Comparison of ENCODE assay signal across 8 cellular contexts in the genomic region with DNA sequence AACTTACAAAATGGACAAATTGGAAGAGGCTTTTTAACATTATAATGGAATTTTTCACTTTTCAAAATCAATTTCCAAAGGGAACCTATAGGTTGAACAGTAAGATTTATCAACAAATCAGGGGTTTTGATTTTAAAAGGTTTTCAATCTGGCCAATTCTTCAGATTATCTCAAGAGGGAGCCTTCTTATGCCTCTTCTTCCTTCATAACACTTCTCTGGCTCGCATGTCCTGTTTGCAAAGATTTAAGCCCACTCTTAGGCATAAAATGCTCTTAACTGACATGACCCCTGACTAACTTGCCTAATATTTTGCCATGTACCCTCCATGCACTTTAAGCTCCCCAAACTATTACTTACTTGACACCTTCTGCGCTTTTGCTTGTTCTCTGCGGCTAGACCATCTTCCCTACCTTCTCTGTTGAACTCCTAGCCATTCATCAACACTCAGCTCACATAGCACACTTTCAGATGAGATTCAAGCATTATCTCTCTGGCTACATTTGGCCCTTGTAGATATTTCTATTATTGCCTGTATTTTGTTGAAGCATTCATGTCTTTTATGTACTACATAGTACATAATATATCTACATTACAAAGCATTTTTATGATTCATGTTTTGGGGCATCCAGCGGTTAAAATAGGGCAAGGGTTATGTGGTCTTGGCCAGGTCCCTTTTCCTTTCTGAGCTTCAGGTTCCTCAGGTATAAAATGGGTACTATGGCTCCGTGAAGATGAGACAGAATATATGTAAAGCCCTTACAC. TPM values are rescaled to one million over a fixed set of nuclear protein-coding genes. Genes with fewer than 3 reads are reported as not detected.
DNase-seq lines count a peak whose midpoint lies in the region; ATAC-seq, FAIRE-seq and TF ChIP-seq lines count a peak whose summit lies in the region.

No MANE protein-coding gene starts in this region.

- H2BK12ac ChIP-seq in H1 (ENCODE audit: low read depth, low read length) = no peak overlapping the region; the same call in 1 of the 2 replicates

- peaks cover 0 to 14% (median 0%) of the 10 kb centered on the region in 4 experiments; a peak in 1 of 8 replicates for H3K36me3 ChIP-seq in H1 (ENCODE audit: control insufficient read depth in 2 of 4, insufficient read depth in 4 of 4, low read length in 3 of 4)

- H3K4me1 ChIP-seq in H1 (replicated peaks in 1 of 4; ENCODE audit: control insufficient read depth in 3 of 4, insufficient read depth in 4 of 4, low read length in 3 of 4) = peaks cover 0 to 4% (median 2%) of the 10 kb centered on the region in 4 experiments; a peak in 2 of 7 replicates

- no peak overlapping the region for H3K23ac ChIP-seq in H1 (ENCODE audit: insufficient read length)

- H2BK120ac ChIP-seq in H1 (replicated peaks; ENCODE audit: low read depth, low read length) = no peak overlapping the region

- H3K27ac Mint-ChIP-seq in nephron progenitor cell = peak overlapping the region; percentile 100

- no peak overlapping the region for H4K8ac ChIP-seq in H1 (ENCODE audit: extremely low read depth, insufficient read depth, low read length)

- TF ChIP-seq RAD21 in H1 (IDR thresholded peaks at IDR 0.05 in 1 of 2, conservative IDR thresholded peaks at IDR 0.05 in 1 of 2; ENCODE audit: low read depth in 2 of 2, low read length in 2 of 2) = no peak

- no peak for TF ChIP-seq POLR2A in H1 (IDR thresholded peaks at IDR 0.05; ENCODE audit: control extremely low read depth in 1 of 2, low read depth in 2 of 2, low read length in 2 of 2)

- H2BK5ac ChIP-seq in H1 (ENCODE audit: low read depth, low read length) = peak overlapping the region; percentile 98; the same call in 1 of the 2 replicates

- H3K27me3 ChIP-seq in H1 (replicated peaks in 1 of 4; ENCODE audit: control insufficient read depth in 3 of 4, extremely low read depth in 1 of 4, insufficient read depth in 3 of 4, low read length in 3 of 4) = no peaks in the 10 kb centered on the region

- no peaks in the 10 kb centered on the region for H3K9me3 Mint-ChIP-seq in nephron progenitor cell

- no peak overlapping the region for H4K91ac ChIP-seq in H1 (replicated peaks; ENCODE audit: insufficient read length, low read length)

- H3K79me2 ChIP-seq in H1 (ENCODE audit: control insufficient read depth in 1 of 2, insufficient read depth in 2 of 2, low read length in 2 of 2) = peaks cover 22 to 35% of the 10 kb centered on the region in 2 experiments

- H4K5ac ChIP-seq in H1 (ENCODE audit: insufficient read length, low read depth, low read length) = peak overlapping the region; percentile 24

- no peak for TF ChIP-seq EP300 in H1 (IDR thresholded peaks at IDR 0.05; ENCODE audit: borderline replicate concordance in 1 of 2, low read depth in 2 of 2, low read length in 2 of 2)

- CTCF ChIA-PET in H1 (lab: Charles Lee; ENCODE audit: partially characterized antibody) = interaction anchor here (0.6 to 1.2 kb wide), 4 partner anchors 10 to 208 kb away, joined by 3 to 5 read pairs (median 4); no protein-coding TSS in a partner anchor

- H3K27me3 Mint-ChIP-seq in nephron progenitor cell (ENCODE audit: low read depth, poor library complexity) = no peaks in the 10 kb centered on the region

- H3K4ac ChIP-seq in H1 (replicated peaks; ENCODE audit: insufficient read length, low read depth, low read length) = no peak overlapping the region

- H4K20me1 ChIP-seq in H1 (replicated peaks in 1 of 2; ENCODE audit: control insufficient read depth in 1 of 2, insufficient read depth in 2 of 2, low read length in 2 of 2) = peaks cover 6 to 7% of the 10 kb centered on the region in 2 experiments

- H3K4me2 ChIP-seq in H1 (ENCODE audit: insufficient read depth in 1 of 2, low read depth in 2 of 2, low read length in 2 of 2) = peak overlapping the region; percentile 60 to 75

- POLR2A ChIA-PET in H1 (lab: Charles Lee; ENCODE audit: partially characterized antibody) = interaction anchor here (0.6 to 1.5 kb wide), 17 partner anchors 8 to 214 kb away, joined by 3 to 7 read pairs (median 4); partner anchors contain the start of genes BBS4 and HIGD2B

- no peak for FAIRE-seq in H1 (lab: Jason Lieb, UNC)

- peak overlapping the region; percentile 97 for H3K27ac ChIP-seq in H1 (ENCODE audit: low read depth, low read length)

- DNase-seq in NCI-H1092 treated with DMSO at 0.1 percent for 48 hours (lab: John Stamatoyannopoulos, UW) = peak; percentile 37
- DNase-seq in NCI-H1092 (lab: John Stamatoyannopoulos, UW) = no peak
- peak; percentile 62 for DNase-seq in RKO (ENCODE audit: low spot score)
- DNase-seq in H1 (ENCODE audit: low read depth in 1 of 2, low spot score in 2 of 2) = no peak
- no peak for DNase-seq in nephron progenitor cell
- no peak for DNase-seq in NCI-H1436 (lab: John Stamatoyannopoulos, UW)
- no peak for DNase-seq in effector CD8-positive, alpha-beta T cell (lab: John Stamatoyannopoulos, UW)

- H3K18ac ChIP-seq in H1 (ENCODE audit: extremely low read depth, low read length) = no peak overlapping the region

- no peak for TF ChIP-seq CTCF in H1 (IDR thresholded peaks at IDR 0.05; ENCODE audit: control extremely low read depth in 1 of 3, insufficient read depth in 1 of 3, low read depth in 1 of 3, low read length in 3 of 3)
- no peak for TF ChIP-seq CTCF in nephron progenitor cell (IDR thresholded peaks at IDR 0.05)

- peak overlapping the region; percentile 96 for H2AFZ ChIP-seq in H1 (ENCODE audit: low read length)

- H3K4me1 Mint-ChIP-seq in nephron progenitor cell = peaks cover 41% of the 10 kb centered on the region

- H3K56ac ChIP-seq in H1 (replicated peaks; ENCODE audit: insufficient read length, low read depth, low read length) = no peak overlapping the region

- no peak overlapping the region for H2BK15ac ChIP-seq in H1 (ENCODE audit: low read length)

- ATAC-seq in GM18498 (IDR thresholded peaks at IDR 0.05; ENCODE audit: unreplicated experiment) = no peak

- peaks cover 38% of the 10 kb centered on the region for H3K36me3 Mint-ChIP-seq in nephron progenitor cell (ENCODE audit: low read depth)

- WGBS in H1 (ENCODE audit: extremely low coverage in 1 of 2, insufficient coverage in 1 of 2, insufficient read length in 1 of 2, insufficient replicate concordance in 2 of 2, low coverage in 1 of 2, low lambda C conversion rate in 2 of 2, missing lambda C conversion rate in 1 of 2), 2 experiments = 58% methylated on average over 5 of the region's 5 CpGs; no CpG with 5 or more reads in 1 of the 2 experiments

- H2AK5ac ChIP-seq in H1 (ENCODE audit: low read depth, low read length) = no peak overlapping the region

- H3K14ac ChIP-seq in H1 (ENCODE audit: insufficient read length) = no peak overlapping the region

- peak overlapping the region; percentile 67 to 98 (median 96); a peak in 6 of 7 replicates for H3K9ac ChIP-seq in H1 (replicated peaks in 1 of 4; ENCODE audit: extremely low read depth in 1 of 4, low read depth in 3 of 4, low read length in 3 of 4)

- H3K23me2 ChIP-seq in H1 (ENCODE audit: low read depth, low read length) = peaks cover 3% of the 10 kb centered on the region

- H3K4me3 ChIP-seq in H1 (ENCODE audit: extremely low read depth in 1 of 4, insufficient read depth in 2 of 4, low read depth in 3 of 4, low read length in 4 of 4) = peak overlapping the region; percentile 77 to 97 (median 90)

- H3K9me3 ChIP-seq in H1 (ENCODE audit: insufficient read depth in 2 of 2, low read depth in 1 of 2, low read length in 1 of 2) = no peaks in the 10 kb centered on the region

- H2BK20ac ChIP-seq in H1 (ENCODE audit: low read length) = no peak overlapping the region

- H3K79me1 ChIP-seq in H1 (ENCODE audit: low read depth, low read length) = no peaks in the 10 kb centered on the region

- peak overlapping the region; percentile 98 for H3K4me3 Mint-ChIP-seq in nephron progenitor cell

TF ChIP-seq in H1, 55 proteins besides CTCF, POLR2A, EP300 and RAD21 (continues in another document):
- TF ChIP-seq KDM1A (IDR thresholded peaks at IDR 0.05; ENCODE audit: borderline replicate concordance, low read length) = no peak
- no peak for TF ChIP-seq TAF1 (IDR thresholded peaks at IDR 0.05; ENCODE audit: low read depth, low read length)
- TF ChIP-seq CTBP2 (IDR thresholded peaks at IDR 0.05; ENCODE audit: borderline replicate concordance, insufficient read depth, insufficient read length, low read length) = no peak
- no peak for TF ChIP-seq CBX8 (IDR thresholded peaks at IDR 0.05; ENCODE audit: borderline replicate concordance, low read depth, low read length)
- no peak for TF ChIP-seq PHF8 (conservative IDR thresholded peaks at IDR 0.05; ENCODE audit: low read depth, low read length)
- no peak for TF ChIP-seq SP4 (IDR thresholded peaks at IDR 0.05; ENCODE audit: low read length)
- no peak for TF ChIP-seq FOSL1 (IDR thresholded peaks at IDR 0.05; ENCODE audit: insufficient read depth, low read depth, low read length)
- no peak for TF ChIP-seq JUN (IDR thresholded peaks at IDR 0.05; ENCODE audit: low read depth, low read length)
- no peak for TF ChIP-seq NRF1 (IDR thresholded peaks at IDR 0.05; ENCODE audit: low read depth, low read length)
- no peak for TF ChIP-seq MAFK (IDR thresholded peaks at IDR 0.05; ENCODE audit: low read depth, low read length)
- TF ChIP-seq CEBPB (IDR thresholded peaks at IDR 0.05; ENCODE audit: low read depth, low read length) = no peak
- no peak for TF ChIP-seq USF2 (IDR thresholded peaks at IDR 0.05; ENCODE audit: low read length)
- no peak for TF ChIP-seq JUND (IDR thresholded peaks at IDR 0.05; ENCODE audit: low read length)
- TF ChIP-seq POLR2AphosphoS5 (IDR thresholded peaks at IDR 0.05; ENCODE audit: low read depth, low read length) = no peak
- no peak for TF ChIP-seq GABPA (IDR thresholded peaks at IDR 0.05; ENCODE audit: borderline replicate concordance, insufficient read depth, low read length)
- no peak for TF ChIP-seq TEAD4 (IDR thresholded peaks at IDR 0.05; ENCODE audit: low read depth, low read length)

RNA-seq across cellular contexts. Expression of gene ARIH1, which starts 1.0 kb away (rescaled TPM):
- 169 and 179 TPM in 2 replicates for total RNA-seq in H1 (2021; fragmentation: NEBNext Ultra II Directional; extraction: Animal tissue kit (Norgen Biotek cat#: 25700))
- 15.6 and 32.7 TPM in 2 replicates for polyA plus RNA-seq in H1 (2011; rRNA removed)
- polyA plus RNA-seq in H1 (2011; cell fraction: cytosol; rRNA removed) = 33.0 TPM
- 51.8 TPM for polyA plus RNA-seq in H1 (2011; cell fraction: nucleus; rRNA removed)
- polyA plus RNA-seq in H1 (2012, experiment 1 of 2) = 44.8 to 78.8 TPM (median 62.4 TPM) in 4 replicates
- 1.6 TPM for polyA plus RNA-seq in H1 (2012, experiment 2 of 2)
- 62.0 TPM for polyA plus RNA-seq in H1 (2013, experiment 1 of 2)
- polyA plus RNA-seq in H1 (2013, experiment 2 of 2) = 58.0 TPM
- polyA minus RNA-seq in H1 (2011; rRNA and poly(A)+ RNA removed) = 152 TPM in 2 replicates
- polyA minus RNA-seq in H1 (2011; cell fraction: cytosol; rRNA and poly(A)+ RNA removed) = 124 TPM
- polyA minus RNA-seq in H1 (2011; cell fraction: nucleus; rRNA and poly(A)+ RNA removed) = 90.8 TPM

Comparison
In these comparisons a context has a peak if more than half of its experiments do, and no peak if none do; other contexts are left out.
1. DNase-seq: peak in NCI-H1092 treated with DMSO at 0.1 percent for 48 hours (single experiment) and RKO (single experiment); none in NCI-H1092 (single experiment), H1 (0 of 2), nephron progenitor cell (single experiment), NCI-H1436 (single experiment) and effector CD8-positive, alpha-beta T cell (single experiment).